ENCODE assay signal across 8 cellular contexts in genomic region chr19:4633140-4633967, GRCh38. TPM values are rescaled to one million over a fixed set of nuclear protein-coding genes. Genes with fewer than 3 reads are reported as not detected.
A peak's percentile ranks its signal among the peaks of the same experiment; 100 is the strongest.
DNase-seq lines count a peak whose midpoint lies in the region; ATAC-seq and TF ChIP-seq lines count a peak whose summit lies in the region.

No MANE protein-coding gene starts in this region.

- no peak overlapping the region for H3K4me3 ChIP-seq in heart left ventricle

- peaks cover 0 to 2% (median 0%) of the 10 kb centered on the region in 3 donors for H3K9me3 Mint-ChIP-seq in IgD-negative memory B cell
- no peaks in the 10 kb centered on the region for H3K9me3 Mint-ChIP-seq in activated naive CD4-positive, alpha-beta T cell treated with anti-CD3 and anti-CD28 coated beads, Interleukin-2, amount 50 U/mL, for 72 hours

- no peaks in the 10 kb centered on the region for H3K36me3 ChIP-seq in heart left ventricle

- H3K27me3 Mint-ChIP-seq in IgD-negative memory B cell: no peaks in the 10 kb centered on the region

- peak; percentile 57 to 84 (median 78) for TF ChIP-seq CTCF in heart left ventricle (IDR thresholded peaks at IDR 0.05)

- H3K4me3 Mint-ChIP-seq in IgD-negative memory B cell: peak overlapping the region in 2 of 4 donors; percentile 49 to 62

- TF ChIP-seq POLR2A in heart left ventricle (IDR thresholded peaks at IDR 0.05): no peak

- no peaks in the 10 kb centered on the region for H3K9me3 ChIP-seq in heart left ventricle

- H3K27ac ChIP-seq in heart left ventricle: peak overlapping the region in 1 of 12 donors; percentile 62

- DNase-seq in DMS114 treated with DMSO at 0.1 percent for 48 hours (lab: John Stamatoyannopoulos, UW; ENCODE audit: unreplicated experiment) (peak; percentile 15), SHP77 treated with DMSO at 0.1 percent for 48 hours (lab: John Stamatoyannopoulos, UW) (peak; percentile 19), heart left ventricle (peak; percentile 56 to 75 (median 71)), renal cortical epithelial cell (ENCODE audit: low read depth) (peak; percentile 81)
- peak; percentile 69 to 72 for DNase-seq in activated naive CD4-positive, alpha-beta T cell treated with anti-CD3 and anti-CD28 coated beads, Interleukin-2, amount 50 U/mL, for 72 hours (ENCODE audit: low spot score in 2 of 2)

- no peaks in the 10 kb centered on the region for H3K36me3 Mint-ChIP-seq in IgD-negative memory B cell
- H3K36me3 Mint-ChIP-seq in activated naive CD4-positive, alpha-beta T cell treated with anti-CD3 and anti-CD28 coated beads, Interleukin-2, amount 50 U/mL, for 72 hours: no peaks in the 10 kb centered on the region

- WGBS in heart left ventricle, 4 donors: 25 to 31% (median 27%) methylated on average over 14 of the region's 14 CpGs

- ATAC-seq in activated naive CD4-positive, alpha-beta T cell treated with anti-CD3 and anti-CD28 coated beads, Interleukin-2, amount 50 U/mL, for 72 hours: peak; percentile 68 to 75
- ATAC-seq in heart left ventricle (peak; percentile 33 to 83 (median 76)), GM18861 (IDR thresholded peaks at IDR 0.05; ENCODE audit: unreplicated experiment) (no peak), HG03520 (IDR thresholded peaks at IDR 0.05; ENCODE audit: unreplicated experiment) (no peak)

- H3K4me1 ChIP-seq in heart left ventricle: peaks cover 0 to 47% (median 18%) of the 10 kb centered on the region in 12 donors

- peak overlapping the region in 2 of 3 donors; percentile 66 to 69 for H3K27ac Mint-ChIP-seq in IgD-negative memory B cell
- H3K27ac Mint-ChIP-seq in activated naive CD4-positive, alpha-beta T cell treated with anti-CD3 and anti-CD28 coated beads, Interleukin-2, amount 50 U/mL, for 72 hours: peak overlapping the region; percentile 17 to 77

- H3K4me1 Mint-ChIP-seq in IgD-negative memory B cell: peaks cover 3 to 10% (median 7%) of the 10 kb centered on the region in 3 donors

- H3K27me3 ChIP-seq in heart left ventricle: no peaks in the 10 kb centered on the region

- intact Hi-C loops in heart left ventricle (cut with DNase I): loop anchor here in 2 of 10 donors (2.0 to 5.0 kb wide), 2 partner anchors 56 to 57 kb away; no protein-coding TSS in a partner anchor

RNA-seq across cellular contexts. Expression of gene TNFAIP8L1, which starts 6.0 kb away (rescaled TPM):
- polyA plus RNA-seq in IgD-negative memory B cell: 18.4 TPM
- 10 to 100 TPM; 25.9 to 31.3 TPM for total RNA-seq in activated naive CD4-positive, alpha-beta T cell treated with anti-CD3 and anti-CD28 coated beads, Interleukin-2, amount 50 U/mL, for 72 hours
- total RNA-seq in heart left ventricle: 10 to 100 TPM in 1 of 9 donors, 1 to 10 TPM in 8; 2.8 to 15.1 (median 5.8) TPM
- 1 to 10 TPM; 6.1 to 6.2 TPM for polyA plus RNA-seq in heart left ventricle
- 3.0 and 5.4 TPM in 2 replicates for total RNA-seq in renal cortical epithelial cell

RNA-seq across cellular contexts. Expression of gene MYDGF, which starts 36.8 kb away (rescaled TPM):
- polyA plus RNA-seq in IgD-negative memory B cell: 100 TPM
- total RNA-seq in activated naive CD4-positive, alpha-beta T cell treated with anti-CD3 and anti-CD28 coated beads, Interleukin-2, amount 50 U/mL, for 72 hours: 10 to 100 TPM; 40.2 to 48.5 TPM
- 10 to 100 TPM; 19.1 to 49.1 (median 25.5) TPM for total RNA-seq in heart left ventricle
- polyA plus RNA-seq in heart left ventricle: 100 to 1,000 TPM in 1 of 2 donors, 10 to 100 TPM in 1; 33.1 to 201 TPM
- 52.1 and 140 TPM in 2 replicates for total RNA-seq in renal cortical epithelial cell

Comparison
In these comparisons a context has a peak if more than half of its experiments do, and no peak if none do; other contexts are left out.
1. DNase-seq: peak in every context shown above with its lines; median percentile 81 in renal cortical epithelial cell; 71 in heart left ventricle; 70 in activated naive CD4-positive, alpha-beta T cell treated with anti-CD3 and anti-CD28 coated beads, Interleukin-2, amount 50 U/mL, for 72 hours; 19 in SHP77 treated with DMSO at 0.1 percent for 48 hours; 15 in DMS114 treated with DMSO at 0.1 percent for 48 hours.
2. ATAC-seq: peak in activated naive CD4-positive, alpha-beta T cell treated with anti-CD3 and anti-CD28 coated beads, Interleukin-2, amount 50 U/mL, for 72 hours (2 of 2) and heart left ventricle (4 of 4); none in GM18861 (single experiment) and HG03520 (single experiment).